In genomic region chr1:101137144-101138126, GRCh38 we compare ENCODE assay signal across 1 cellular context.
TF ChIP-seq lines count a peak whose summit lies in the region.

No MANE protein-coding gene starts in this region.

TF ChIP-seq in HepG2, 621 proteins besides CTCF, POLR2A, EP300 and RAD21 (continued from another document and continues in another):
- TF ChIP-seq HMG20A (CRISPR knock-in tag; IDR thresholded peaks at IDR 0.05; ENCODE audit: borderline replicate concordance) (peak; percentile 21; the same call in 1 of the 2 replicates), ZNF18 (CRISPR knock-in tag; IDR thresholded peaks at IDR 0.05; ENCODE audit: insufficient replicate concordance) (no peak), ZNF253 (CRISPR knock-in tag; IDR thresholded peaks at IDR 0.05; ENCODE audit: borderline replicate concordance) (no peak), SIN3A (IDR thresholded peaks at IDR 0.05; ENCODE audit: borderline replicate concordance, low read depth, low read length) (no peak), ZNF800 (CRISPR knock-in tag; IDR thresholded peaks at IDR 0.05) (no peak), DR1 (CRISPR knock-in tag; IDR thresholded peaks at IDR 0.05) (no peak), CEBPB (IDR thresholded peaks at IDR 0.05; ENCODE audit: borderline replicate concordance, low read depth, low read length) (peak; percentile 71; the same call in 1 of the 2 replicates), ZNF709 (CRISPR knock-in tag; IDR thresholded peaks at IDR 0.05) (no peak), ZNF484 (CRISPR knock-in tag; IDR thresholded peaks at IDR 0.05; ENCODE audit: borderline replicate concordance, low read depth) (no peak), YY1 (IDR thresholded peaks at IDR 0.05; ENCODE audit: insufficient read depth, insufficient replicate concordance, low read depth, low read length) (no peak), ZNF275 (CRISPR knock-in tag; IDR thresholded peaks at IDR 0.05; ENCODE audit: borderline replicate concordance) (no peak), CEBPG (CRISPR knock-in tag; IDR thresholded peaks at IDR 0.05) (peak; percentile 66), FOXJ3 (CRISPR knock-in tag; IDR thresholded peaks at IDR 0.05; ENCODE audit: borderline replicate concordance) (peak; percentile 30; the same call in 1 of the 2 replicates), PAXIP1 (CRISPR knock-in tag; conservative IDR thresholded peaks at IDR 0.05) (peak; percentile 86), CHD4 (IDR thresholded peaks at IDR 0.05; ENCODE audit: borderline replicate concordance, low read length) (no peak), MAFF (IDR thresholded peaks at IDR 0.05; ENCODE audit: low read depth, low read length) (no peak), SP5 (CRISPR knock-in tag; IDR thresholded peaks at IDR 0.05; ENCODE audit: borderline replicate concordance, low read depth) (no peak), GRHL1 (CRISPR knock-in tag; conservative IDR thresholded peaks at IDR 0.05) (no peak), TIGD3 (CRISPR knock-in tag; IDR thresholded peaks at IDR 0.05; ENCODE audit: borderline replicate concordance) (no peak), ATF2 (CRISPR knock-in tag; IDR thresholded peaks at IDR 0.05) (no peak), ZNF614 (CRISPR knock-in tag; IDR thresholded peaks at IDR 0.05; ENCODE audit: borderline replicate concordance) (no peak), CENPBD1 (CRISPR knock-in tag; IDR thresholded peaks at IDR 0.05; ENCODE audit: borderline replicate concordance, low read depth) (no peak), RAD51 (IDR thresholded peaks at IDR 0.05; ENCODE audit: borderline replicate concordance) (no peak), SNRNP70 (IDR thresholded peaks at IDR 0.05; ENCODE audit: low read depth, low read length) (no peak), ZNF790 (CRISPR knock-in tag; IDR thresholded peaks at IDR 0.05; ENCODE audit: borderline replicate concordance) (no peak), LCORL (IDR thresholded peaks at IDR 0.05) (no peak), LCORL (CRISPR knock-in tag; IDR thresholded peaks at IDR 0.05) (no peak), DMTF1 (CRISPR knock-in tag; IDR thresholded peaks at IDR 0.05) (no peak), PHF8 (CRISPR knock-in tag; IDR thresholded peaks at IDR 0.05) (no peak), HDAC1 (CRISPR knock-in tag; IDR thresholded peaks at IDR 0.05) (0 out of 2 replicates have a peak, but pooled peaks have one; percentile 22), SMARCE1 (IDR thresholded peaks at IDR 0.05; ENCODE audit: borderline replicate concordance) (no peak), ZMYM2 (CRISPR knock-in tag; IDR thresholded peaks at IDR 0.05) (no peak), ZBTB46 (CRISPR knock-in tag; IDR thresholded peaks at IDR 0.05; ENCODE audit: borderline replicate concordance) (no peak), SOX13 (IDR thresholded peaks at IDR 0.05) (no peak), SOX13 (CRISPR knock-in tag; conservative IDR thresholded peaks at IDR 0.05 in 1 of 2, IDR thresholded peaks at IDR 0.05 in 1 of 2) (peak in 1 of 2 experiments; percentile 51; a peak in 1 of 4 replicates), KDM6A (CRISPR knock-in tag; IDR thresholded peaks at IDR 0.05; ENCODE audit: low read depth) (0 out of 2 replicates have a peak, but pooled peaks have one; percentile 18), TBX2 (CRISPR knock-in tag; IDR thresholded peaks at IDR 0.05; ENCODE audit: borderline replicate concordance) (no peak), SAP130 (CRISPR knock-in tag; IDR thresholded peaks at IDR 0.05; ENCODE audit: low read depth) (no peak; the same call in 1 of the 2 replicates), ZFYVE20 (CRISPR knock-in tag; IDR thresholded peaks at IDR 0.05; ENCODE audit: borderline replicate concordance, low read depth) (no peak), HMG20B (CRISPR knock-in tag; conservative IDR thresholded peaks at IDR 0.05) (no peak), ZNF441 (CRISPR knock-in tag; IDR thresholded peaks at IDR 0.05; ENCODE audit: borderline replicate concordance) (no peak), FOXA3 (CRISPR knock-in tag; IDR thresholded peaks at IDR 0.05) (peak; percentile 53), JARID2 (CRISPR knock-in tag; IDR thresholded peaks at IDR 0.05; ENCODE audit: insufficient replicate concordance) (no peak), ZNF75D (CRISPR knock-in tag; IDR thresholded peaks at IDR 0.05; ENCODE audit: borderline replicate concordance) (no peak), ZNF317 (CRISPR knock-in tag; IDR thresholded peaks at IDR 0.05) (no peak), ZNF33B (CRISPR knock-in tag; IDR thresholded peaks at IDR 0.05) (no peak), ZNF101 (CRISPR knock-in tag; IDR thresholded peaks at IDR 0.05; ENCODE audit: borderline replicate concordance, low read depth) (no peak), ZFP36 (IDR thresholded peaks at IDR 0.05; ENCODE audit: borderline replicate concordance, low read depth, low read length, partially characterized antibody) (no peak), NFE2 (CRISPR knock-in tag; IDR thresholded peaks at IDR 0.05) (no peak), SOX5 (CRISPR knock-in tag; IDR thresholded peaks at IDR 0.05; ENCODE audit: borderline replicate concordance) (peak; percentile 37; the same call in 1 of the 2 replicates), KLF6 (CRISPR knock-in tag; IDR thresholded peaks at IDR 0.05) (no peak)
